Comparison of ENCODE assay signal across 16 cellular contexts in genomic region chr10:12504176-12504575, GRCh38.
DNase-seq lines count a peak whose midpoint lies in the region; ATAC-seq and TF ChIP-seq lines count a peak whose summit lies in the region.
"Had no signal": no experiment of that assay in that cellular context is flagged by ENCODE, and none has a peak within 500 bp of the region (broad histone marks: within the 10 kb centered on the region; RNA-seq: fewer than 3 reads in every experiment).

No MANE protein-coding gene starts in this region.

- H3K4me3 ChIP-seq in Caco-2 (ENCODE audit: low read depth, low read length) (no peak overlapping the region), stomach (no peak overlapping the region)
- H3K4me3 ChIP-seq: HAP-1 had no signal

- H3K27me3 Mint-ChIP-seq in activated CD8-positive, alpha-beta memory T cell treated with anti-CD3 and anti-CD28 coated beads, Interleukin-2, amount 10 ng/mL, durations not matched to agents 7 days and 5 days: no peaks in the 10 kb centered on the region
- no peaks in the 10 kb centered on the region for H3K27me3 Mint-ChIP-seq in Caco-2 (ENCODE audit: insufficient read depth, unreplicated experiment)

- TF ChIP-seq EP300 in stomach (IDR thresholded peaks at IDR 0.05): no peak

- no peak overlapping the region for H3K27ac Mint-ChIP-seq in activated CD8-positive, alpha-beta memory T cell treated with anti-CD3 and anti-CD28 coated beads, Interleukin-2, amount 10 ng/mL, durations not matched to agents 7 days and 5 days
- peak overlapping the region; percentile 99 for H3K27ac Mint-ChIP-seq in Caco-2 (ENCODE audit: unreplicated experiment)
- H3K27ac Mint-ChIP-seq: CD14-positive monocyte had no signal

- 95 to 98% (median 95%) methylated on average over 11 of the region's 11 CpGs for WGBS in stomach, 5 donors

- no peak for TF ChIP-seq CTCF in Caco-2 (IDR thresholded peaks at IDR 0.05; ENCODE audit: insufficient read depth in 1 of 2, low read depth in 1 of 2, low read length in 1 of 2, severe bottlenecking in 1 of 2, unreplicated experiment in 1 of 2)
- TF ChIP-seq CTCF in stomach (IDR thresholded peaks at IDR 0.05): no peak

- no peaks in the 10 kb centered on the region for H3K27me3 ChIP-seq in Caco-2 (replicated peaks; ENCODE audit: control insufficient read depth, insufficient read depth, low read length)
- no peaks in the 10 kb centered on the region for H3K27me3 ChIP-seq in stomach

- intact Hi-C loops in Caco-2 (cut with micrococcal nuclease; ENCODE audit: unreplicated experiment) (loop anchor here (5.0 kb wide), 2 partner anchors 133 to 147 kb away; no protein-coding TSS in a partner anchor), stomach (cut with DNase I; ENCODE audit: low total_unique reads) (no loop called here)

- H3K9me3 ChIP-seq in Caco-2: no peaks in the 10 kb centered on the region
- no peaks in the 10 kb centered on the region for H3K9me3 ChIP-seq in stomach
- H3K9me3 ChIP-seq: HAP-1 had no signal

- POLR2A ChIA-PET in Caco-2 (lab: Charles Lee): no interaction called here

- TF ChIP-seq POLR2A in stomach (IDR thresholded peaks at IDR 0.05): no peak

- no peaks in the 10 kb centered on the region for H3K9me3 Mint-ChIP-seq in activated CD8-positive, alpha-beta memory T cell treated with anti-CD3 and anti-CD28 coated beads, Interleukin-2, amount 10 ng/mL, durations not matched to agents 7 days and 5 days (ENCODE audit: low read depth)
- no peaks in the 10 kb centered on the region for H3K9me3 Mint-ChIP-seq in Caco-2 (ENCODE audit: unreplicated experiment)
- H3K9me3 Mint-ChIP-seq: CD8-positive, alpha-beta T cell had no signal

- peaks cover 33% of the 10 kb centered on the region for H3K4me1 Mint-ChIP-seq in activated CD8-positive, alpha-beta memory T cell treated with anti-CD3 and anti-CD28 coated beads, Interleukin-2, amount 10 ng/mL, durations not matched to agents 7 days and 5 days
- H3K4me1 Mint-ChIP-seq in Caco-2 (ENCODE audit: low read depth, unreplicated experiment): peaks cover 28% of the 10 kb centered on the region

- H3K4me1 ChIP-seq in Caco-2 (peaks cover 47% of the 10 kb centered on the region), stomach (peaks cover 23 to 29% (median 28%) of the 10 kb centered on the region in 4 donors)

- no peak for ATAC-seq in activated CD8-positive, alpha-beta memory T cell treated with anti-CD3 and anti-CD28 coated beads, Interleukin-2, amount 10 ng/mL, durations not matched to agents 7 days and 5 days
- no peak for ATAC-seq in GM18868 (IDR thresholded peaks at IDR 0.05; ENCODE audit: unreplicated experiment)
- no peak for ATAC-seq in GM21515 (IDR thresholded peaks at IDR 0.05; ENCODE audit: unreplicated experiment)
- ATAC-seq in HG02610 (IDR thresholded peaks at IDR 0.05; ENCODE audit: unreplicated experiment): no peak
- ATAC-seq: CD8-positive, alpha-beta T cell; HepG2 had no signal

- DNase-seq in activated CD8-positive, alpha-beta memory T cell treated with anti-CD3 and anti-CD28 coated beads, Interleukin-2, amount 10 ng/mL, durations not matched to agents 7 days and 5 days: peak; percentile 19
- DNase-seq in activated CD8-positive, alpha-beta memory T cell treated with anti-CD3 and anti-CD28 coated beads for 24 hours: no peak
- DNase-seq in Caco-2: peak in 1 of 2 experiments; percentile 17
- peak; percentile 33 for DNase-seq in islet precursor cell
- DNase-seq in stomach: peak; percentile 15
- DNase-seq: CD8-positive, alpha-beta T cell; COR-L47; DMS53; GF-D8 had no signal

- H3K36me3 ChIP-seq in Caco-2 (ENCODE audit: control insufficient read depth, insufficient read depth, low read length) (no peaks in the 10 kb centered on the region), stomach (no peaks in the 10 kb centered on the region)
- H3K36me3 ChIP-seq: HAP-1 had no signal

- no peaks in the 10 kb centered on the region for H3K36me3 Mint-ChIP-seq in activated CD8-positive, alpha-beta memory T cell treated with anti-CD3 and anti-CD28 coated beads, Interleukin-2, amount 10 ng/mL, durations not matched to agents 7 days and 5 days
- peaks cover 16% of the 10 kb centered on the region for H3K36me3 Mint-ChIP-seq in Caco-2 (ENCODE audit: insufficient read depth, unreplicated experiment)
- H3K36me3 Mint-ChIP-seq: CD8-positive, alpha-beta T cell had no signal

- H3K4me3 Mint-ChIP-seq in activated CD8-positive, alpha-beta memory T cell treated with anti-CD3 and anti-CD28 coated beads, Interleukin-2, amount 10 ng/mL, durations not matched to agents 7 days and 5 days: no peak overlapping the region
- no peak overlapping the region for H3K4me3 Mint-ChIP-seq in Caco-2 (ENCODE audit: unreplicated experiment)
- H3K4me3 Mint-ChIP-seq: CD8-positive, alpha-beta T cell had no signal

- CTCF ChIA-PET in activated CD8-positive, alpha-beta memory T cell treated with anti-CD3 and anti-CD28 coated beads, Interleukin-2, amount 10 ng/mL, durations not matched to agents 7 days and 5 days (lab: Charles Lee): no interaction called here
- CTCF ChIA-PET in Caco-2 (lab: Charles Lee): no interaction called here

- no TSS peak for BruUV-seq in Caco-2 (replicated peaks; lab: Mats Ljungman, UMichigan)

- H3K27ac ChIP-seq in stomach: no peak overlapping the region
- H3K27ac ChIP-seq: 22Rv1 had no signal
